In the genomic region with DNA sequence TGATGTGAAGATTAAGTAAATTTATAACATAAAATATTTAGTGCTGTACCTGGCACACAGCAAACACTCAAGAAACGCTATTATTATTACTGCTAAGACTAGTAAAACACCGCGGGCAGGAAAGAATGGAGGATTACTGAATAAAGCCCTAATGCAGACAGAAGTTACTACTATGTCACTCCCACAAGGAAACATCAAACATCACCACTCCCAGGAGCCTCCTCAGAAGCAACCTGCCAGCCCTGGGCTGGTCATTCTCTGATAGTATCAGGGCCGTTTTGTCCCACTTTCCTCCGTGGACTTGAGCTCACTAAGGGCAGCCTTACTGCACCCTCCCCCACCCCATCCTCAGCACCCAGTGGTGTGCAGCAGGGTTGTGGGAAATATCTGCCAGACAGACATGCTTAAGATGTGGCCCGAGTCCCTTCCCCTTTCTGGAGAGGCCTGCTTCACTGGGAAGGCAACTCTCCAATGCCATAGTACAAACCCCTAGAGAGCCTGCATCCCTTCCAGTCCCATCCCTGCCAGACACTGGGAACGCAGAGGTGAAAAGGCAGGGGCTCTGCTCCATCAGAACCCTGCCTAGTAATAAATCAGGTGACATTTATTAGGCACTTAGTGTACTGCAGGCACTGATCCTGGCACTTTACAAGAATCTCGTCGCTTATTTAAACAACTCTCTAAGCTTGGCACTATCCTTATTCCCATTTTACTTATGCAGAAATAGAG, we compare ENCODE assay signal across 9 cellular contexts. TPM values are rescaled to one million over a fixed set of nuclear protein-coding genes. Genes with fewer than 3 reads are reported as not detected.
DNase-seq lines count a peak whose midpoint lies in the region; ATAC-seq and TF ChIP-seq lines count a peak whose summit lies in the region.
"Had no signal": no experiment of that assay in that cellular context is flagged by ENCODE, and none has a peak within 500 bp of the region (broad histone marks: within the 10 kb centered on the region; RNA-seq: fewer than 3 reads in every experiment).

No MANE protein-coding gene starts in this region.

- no peak for DNase-seq in activated naive CD8-positive, alpha-beta T cell treated with anti-CD3 and anti-CD28 coated beads, Interleukin-2, amount 50 U/mL, for 24 hours
- DNase-seq in foreskin melanocyte (no peak), NCI-H1694 treated with DMSO at 0.1 percent for 48 hours (lab: John Stamatoyannopoulos, UW) (no peak), upper lobe of right lung (no peak)
- DNase-seq: DMS153 had no signal

- H3K27me3 Mint-ChIP-seq in IgD-negative memory B cell: peaks cover 5% of the 10 kb centered on the region
- H3K27me3 Mint-ChIP-seq in activated naive CD8-positive, alpha-beta T cell treated with anti-CD3 and anti-CD28 coated beads, Interleukin-2, amount 50 U/mL, for 24 hours: no peaks in the 10 kb centered on the region

- H3K27me3 ChIP-seq in muscle layer of duodenum (ENCODE audit: low read depth, low read length) (no peaks in the 10 kb centered on the region), upper lobe of right lung (no peaks in the 10 kb centered on the region)

- no peak for TF ChIP-seq CTCF in 22Rv1 (IDR thresholded peaks at IDR 0.05)
- TF ChIP-seq CTCF in upper lobe of right lung (IDR thresholded peaks at IDR 0.05): no peak

- no peak for ATAC-seq in activated naive CD8-positive, alpha-beta T cell treated with anti-CD3 and anti-CD28 coated beads, Interleukin-2, amount 50 U/mL, for 24 hours
- ATAC-seq in GM21367 (IDR thresholded peaks at IDR 0.05; ENCODE audit: unreplicated experiment) (no peak), upper lobe of right lung (no peak)

- no peaks in the 10 kb centered on the region for H3K9me3 Mint-ChIP-seq in IgD-negative memory B cell
- no peaks in the 10 kb centered on the region for H3K9me3 Mint-ChIP-seq in activated naive CD8-positive, alpha-beta T cell treated with anti-CD3 and anti-CD28 coated beads, Interleukin-2, amount 50 U/mL, for 24 hours

- intact Hi-C loops in upper lobe of right lung (cut with DNase I): loop anchor here (10.0 kb wide), 1 partner anchor 67 kb away; no protein-coding TSS in a partner anchor

- H3K4me1 Mint-ChIP-seq in IgD-negative memory B cell: peaks cover 33 to 63% (median 47%) of the 10 kb centered on the region in 3 donors
- H3K4me1 Mint-ChIP-seq in activated naive CD8-positive, alpha-beta T cell treated with anti-CD3 and anti-CD28 coated beads, Interleukin-2, amount 50 U/mL, for 24 hours: peaks cover 94% of the 10 kb centered on the region

- H3K36me3 ChIP-seq in muscle layer of duodenum (ENCODE audit: control insufficient read depth in 1 of 2, insufficient read depth in 2 of 2, low read length in 2 of 2): no peaks in the 10 kb centered on the region
- no peaks in the 10 kb centered on the region for H3K36me3 ChIP-seq in upper lobe of right lung

- peak overlapping the region; percentile 46 for H3K27ac ChIP-seq in 22Rv1
- peak overlapping the region; percentile 18 for H3K27ac ChIP-seq in muscle layer of duodenum (ENCODE audit: low read length)
- no peak overlapping the region for H3K27ac ChIP-seq in upper lobe of right lung

- H3K4me1 ChIP-seq in muscle layer of duodenum (ENCODE audit: control insufficient read depth in 1 of 2, insufficient read depth in 2 of 2, low read length in 2 of 2) (peaks cover 34 to 56% of the 10 kb centered on the region in 2 donors), upper lobe of right lung (peaks cover 61% of the 10 kb centered on the region)

- peak overlapping the region; percentile 78 to 84 (median 82) for H3K27ac Mint-ChIP-seq in IgD-negative memory B cell
- H3K27ac Mint-ChIP-seq in activated naive CD8-positive, alpha-beta T cell treated with anti-CD3 and anti-CD28 coated beads, Interleukin-2, amount 50 U/mL, for 24 hours: peak overlapping the region; percentile 62

- peaks cover 2% of the 10 kb centered on the region for H3K36me3 Mint-ChIP-seq in IgD-negative memory B cell
- peaks cover 34% of the 10 kb centered on the region for H3K36me3 Mint-ChIP-seq in activated naive CD8-positive, alpha-beta T cell treated with anti-CD3 and anti-CD28 coated beads, Interleukin-2, amount 50 U/mL, for 24 hours (ENCODE audit: low read depth)

- H3K9me3 ChIP-seq in muscle layer of duodenum (ENCODE audit: control insufficient read depth in 1 of 2, low read length in 2 of 2): no peaks in the 10 kb centered on the region
- no peaks in the 10 kb centered on the region for H3K9me3 ChIP-seq in upper lobe of right lung

- H3K4me3 ChIP-seq in muscle layer of duodenum (ENCODE audit: low read depth in 1 of 2, low read length in 2 of 2) (no peak overlapping the region), upper lobe of right lung (no peak overlapping the region)

- H3K4me3 Mint-ChIP-seq in IgD-negative memory B cell: peak overlapping the region in 3 of 4 donors; percentile 10 to 65 (median 39)
- H3K4me3 Mint-ChIP-seq in activated naive CD8-positive, alpha-beta T cell treated with anti-CD3 and anti-CD28 coated beads, Interleukin-2, amount 50 U/mL, for 24 hours: peak overlapping the region; percentile 21

RNA-seq across cellular contexts. Expression of gene ECE1, which starts 41.7 kb away (rescaled TPM):
- polyA plus RNA-seq in IgD-negative memory B cell: 58.6 TPM
- total RNA-seq in upper lobe of right lung: 108 TPM
